1 cellular context compared by ENCODE assay signal in the genomic region with DNA sequence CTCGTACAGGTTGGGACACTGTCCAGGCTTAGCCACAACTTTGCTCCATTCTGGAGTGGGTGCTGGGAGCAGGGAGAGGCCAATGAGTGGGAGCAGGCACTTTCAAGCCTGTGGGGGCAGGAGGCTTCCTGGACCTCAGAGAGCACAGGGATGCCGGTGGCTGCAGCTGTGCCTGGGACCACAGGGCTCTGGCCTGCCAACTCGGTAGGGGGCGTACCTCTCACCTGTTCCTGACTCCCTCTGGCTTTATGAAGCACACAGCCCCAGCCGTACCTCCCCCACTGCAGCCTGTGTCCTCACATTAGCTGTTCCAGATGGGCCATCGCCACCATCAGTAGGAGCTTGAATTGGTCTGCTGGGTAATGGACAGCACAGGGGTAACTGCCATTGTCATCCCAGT.
TF ChIP-seq lines count a peak whose summit lies in the region.

No MANE protein-coding gene starts in this region.

TF ChIP-seq in H1, 55 proteins besides CTCF, POLR2A, EP300 and RAD21:
- TF ChIP-seq GTF2F1 (IDR thresholded peaks at IDR 0.05; ENCODE audit: borderline replicate concordance, low read depth, low read length) (no peak), RFX5 (IDR thresholded peaks at IDR 0.05; ENCODE audit: borderline replicate concordance, low read depth, low read length) (no peak), HDAC6 (IDR thresholded peaks at IDR 0.05; ENCODE audit: low read depth, low read length) (no peak), GABPA (IDR thresholded peaks at IDR 0.05; ENCODE audit: borderline replicate concordance, insufficient read depth, low read length) (no peak), TAF1 (IDR thresholded peaks at IDR 0.05; ENCODE audit: low read depth, low read length) (no peak), RBBP5 (IDR thresholded peaks at IDR 0.05; ENCODE audit: borderline replicate concordance, low read depth, low read length) (no peak), FOSL1 (IDR thresholded peaks at IDR 0.05; ENCODE audit: insufficient read depth, low read depth, low read length) (no peak), SP4 (IDR thresholded peaks at IDR 0.05; ENCODE audit: low read length) (no peak), POLR2AphosphoS5 (IDR thresholded peaks at IDR 0.05; ENCODE audit: low read depth, low read length) (no peak), CEBPB (IDR thresholded peaks at IDR 0.05; ENCODE audit: low read depth, low read length) (no peak), TEAD4 (IDR thresholded peaks at IDR 0.05; ENCODE audit: low read depth, low read length) (no peak), E2F6 (IDR thresholded peaks at IDR 0.05) (no peak), SP1 (IDR thresholded peaks at IDR 0.05; ENCODE audit: low read depth, low read length) (no peak), CTBP2 (IDR thresholded peaks at IDR 0.05; ENCODE audit: borderline replicate concordance, insufficient read depth, insufficient read length, low read length) (no peak), SRF (IDR thresholded peaks at IDR 0.05; ENCODE audit: low read depth, low read length) (no peak), CREB1 (IDR thresholded peaks at IDR 0.05) (no peak), TAF7 (optimal IDR thresholded peaks at IDR 0.05; ENCODE audit: borderline replicate concordance, low read depth, low read length) (no peak)
- TF ChIP-seq, protein P1, sequence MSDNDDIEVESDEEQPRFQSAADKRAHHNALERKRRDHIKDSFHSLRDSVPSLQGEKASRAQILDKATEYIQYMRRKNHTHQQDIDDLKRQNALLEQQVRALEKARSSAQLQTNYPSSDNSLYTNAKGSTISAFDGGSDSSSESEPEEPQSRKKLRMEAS (IDR thresholded peaks at IDR 0.05): no peak
